1 cellular context compared by ENCODE assay signal in the genomic region with DNA sequence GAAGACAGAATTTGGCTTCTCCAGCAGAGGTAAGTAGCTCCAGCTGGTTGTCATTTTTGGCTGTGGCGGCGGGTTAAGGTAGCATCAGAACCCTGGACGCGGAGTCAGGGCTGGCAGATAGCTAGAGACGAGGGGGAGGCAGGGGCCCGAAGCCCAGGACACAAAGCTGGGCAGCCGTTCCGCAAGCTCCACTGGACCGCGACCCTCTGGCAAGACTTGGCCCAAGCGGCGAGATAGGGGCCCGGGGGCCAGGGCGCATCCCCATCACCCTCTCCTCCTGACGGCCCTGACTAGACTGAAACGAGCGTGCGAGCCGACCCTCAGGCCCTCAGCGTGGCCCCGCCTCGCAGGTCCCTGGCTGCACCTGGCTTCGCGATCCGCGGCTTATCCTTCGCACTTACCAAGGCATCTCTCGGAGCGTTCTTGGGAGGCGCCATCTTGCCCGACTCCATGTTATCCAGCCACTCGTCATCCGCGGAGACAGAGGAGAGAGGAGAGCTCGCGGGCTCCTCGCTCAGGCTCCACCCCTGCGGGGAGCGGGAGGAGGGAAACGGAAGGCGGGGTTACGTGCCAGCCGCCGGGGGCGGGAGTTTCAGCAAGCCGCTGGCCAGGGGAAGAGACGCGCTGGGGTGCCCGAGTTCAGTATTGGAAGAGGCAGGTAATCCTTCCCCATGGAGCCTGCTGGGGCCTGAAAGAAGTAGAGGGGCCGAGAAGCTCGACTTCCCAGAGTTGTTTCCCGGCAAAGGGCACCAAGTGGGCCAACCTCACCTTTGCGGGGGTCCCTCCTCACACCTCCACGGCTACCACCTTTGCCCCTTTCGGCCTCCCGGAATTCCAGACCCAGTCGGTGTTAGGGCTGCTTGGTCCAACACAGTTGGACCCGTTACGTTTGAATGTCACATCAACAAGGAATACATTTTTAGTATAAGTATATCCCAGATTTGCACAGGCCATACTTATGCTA.
TF ChIP-seq lines count a peak whose summit lies in the region.

A gene with protein sequence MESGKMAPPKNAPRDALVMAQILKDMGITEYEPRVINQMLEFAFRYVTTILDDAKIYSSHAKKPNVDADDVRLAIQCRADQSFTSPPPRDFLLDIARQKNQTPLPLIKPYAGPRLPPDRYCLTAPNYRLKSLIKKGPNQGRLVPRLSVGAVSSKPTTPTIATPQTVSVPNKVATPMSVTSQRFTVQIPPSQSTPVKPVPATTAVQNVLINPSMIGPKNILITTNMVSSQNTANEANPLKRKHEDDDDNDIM (minus strand): TSS at position 491 of the 964 bp plus-strand sequence. CDS start 39 bp downstream, at position 452.

TF ChIP-seq in HEK293, 187 proteins besides CTCF, POLR2A, EP300 and RAD21 (continued from another document and continues in another):
- TF ChIP-seq ZNF626 (tag by site-specific recombination; IDR thresholded peaks at IDR 0.05) (no peak), KLF16 (tag by site-specific recombination; IDR thresholded peaks at IDR 0.05) (no peak), ZIC2 (tag by site-specific recombination; IDR thresholded peaks at IDR 0.05) (peak; percentile 33), ZNF214 (tag by site-specific recombination; IDR thresholded peaks at IDR 0.05; ENCODE audit: borderline replicate concordance) (no peak), ZXDB (tag by site-specific recombination; IDR thresholded peaks at IDR 0.05) (peak; percentile 53; the same call in 1 of the 2 replicates), ZNF184 (tag by site-specific recombination; IDR thresholded peaks at IDR 0.05) (no peak), YY1 (tag by site-specific recombination; IDR thresholded peaks at IDR 0.05) (peak; percentile 84), ZBTB26 (tag by site-specific recombination; optimal IDR thresholded peaks at IDR 0.05) (peak; percentile 50), ZNF292 (tag by site-specific recombination; IDR thresholded peaks at IDR 0.05; ENCODE audit: borderline replicate concordance, low read depth) (no peak), BCL11B (tag by site-specific recombination; IDR thresholded peaks at IDR 0.05; ENCODE audit: low read depth) (no peak), PRDM1 (tag by site-specific recombination; IDR thresholded peaks at IDR 0.05) (no peak), ZNF416 (tag by site-specific recombination; IDR thresholded peaks at IDR 0.05) (no peak), ZNF2 (tag by site-specific recombination; IDR thresholded peaks at IDR 0.05) (peak; percentile 44; the same call in 1 of the 2 replicates), GFI1B (tag by site-specific recombination; IDR thresholded peaks at IDR 0.05) (no peak), ZBTB8A (tag by site-specific recombination; IDR thresholded peaks at IDR 0.05) (0 out of 2 replicates have a peak, but pooled peaks have one; percentile 14), SP7 (tag by site-specific recombination; IDR thresholded peaks at IDR 0.05) (peak; percentile 34; the same call in 1 of the 2 replicates), SCRT1 (tag by site-specific recombination; IDR thresholded peaks at IDR 0.05; ENCODE audit: borderline replicate concordance) (no peak), ZNF629 (tag by site-specific recombination; IDR thresholded peaks at IDR 0.05) (0 out of 2 replicates have a peak, but pooled peaks have one; percentile 38), SP2 (tag by site-specific recombination; IDR thresholded peaks at IDR 0.05) (peak; percentile 82), REST (tag by site-specific recombination; IDR thresholded peaks at IDR 0.05) (no peak), ZNF610 (tag by site-specific recombination; IDR thresholded peaks at IDR 0.05; ENCODE audit: borderline replicate concordance) (peak; percentile 61; the same call in 1 of the 2 replicates), KLF8 (tag by site-specific recombination; IDR thresholded peaks at IDR 0.05) (no peak; the same call in 1 of the 2 replicates), ZEB2 (tag by site-specific recombination; IDR thresholded peaks at IDR 0.05) (peak; percentile 44; the same call in 1 of the 2 replicates), GLIS2 (tag by site-specific recombination; IDR thresholded peaks at IDR 0.05) (peak; percentile 55; the same call in 1 of the 2 replicates), ZNF843 (tag by site-specific recombination; IDR thresholded peaks at IDR 0.05) (peak; percentile 19; the same call in 1 of the 2 replicates), ZFHX2 (tag by site-specific recombination; conservative IDR thresholded peaks at IDR 0.05) (no peak), ZNF140 (tag by site-specific recombination; IDR thresholded peaks at IDR 0.05) (no peak), ZBTB17 (tag by site-specific recombination; IDR thresholded peaks at IDR 0.05) (peak; percentile 86), ZNF223 (tag by site-specific recombination; IDR thresholded peaks at IDR 0.05) (no peak), ZNF544 (tag by site-specific recombination; IDR thresholded peaks at IDR 0.05) (no peak), IKZF3 (tag by site-specific recombination; IDR thresholded peaks at IDR 0.05) (peak; percentile 40; the same call in 1 of the 2 replicates), ZNF239 (tag by site-specific recombination; IDR thresholded peaks at IDR 0.05) (0 out of 2 replicates have a peak, but pooled peaks have one; percentile 50), ZSCAN30 (tag by site-specific recombination; IDR thresholded peaks at IDR 0.05) (no peak), REPIN1 (tag by site-specific recombination; IDR thresholded peaks at IDR 0.05; ENCODE audit: low read depth) (no peak)
- TF ChIP-seq, protein P1, sequence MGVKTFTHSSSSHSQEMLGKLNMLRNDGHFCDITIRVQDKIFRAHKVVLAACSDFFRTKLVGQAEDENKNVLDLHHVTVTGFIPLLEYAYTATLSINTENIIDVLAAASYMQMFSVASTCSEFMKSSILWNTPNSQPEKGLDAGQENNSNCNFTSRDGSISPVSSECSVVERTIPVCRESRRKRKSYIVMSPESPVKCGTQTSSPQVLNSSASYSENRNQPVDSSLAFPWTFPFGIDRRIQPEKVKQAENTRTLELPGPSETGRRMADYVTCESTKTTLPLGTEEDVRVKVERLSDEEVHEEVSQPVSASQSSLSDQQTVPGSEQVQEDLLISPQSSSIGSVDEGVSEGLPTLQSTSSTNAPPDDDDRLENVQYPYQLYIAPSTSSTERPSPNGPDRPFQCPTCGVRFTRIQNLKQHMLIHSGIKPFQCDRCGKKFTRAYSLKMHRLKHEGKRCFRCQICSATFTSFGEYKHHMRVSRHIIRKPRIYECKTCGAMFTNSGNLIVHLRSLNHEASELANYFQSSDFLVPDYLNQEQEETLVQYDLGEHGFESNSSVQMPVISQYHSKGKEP (tag by site-specific recombination; IDR thresholded peaks at IDR 0.05): no peak
- TF ChIP-seq, protein P2, sequence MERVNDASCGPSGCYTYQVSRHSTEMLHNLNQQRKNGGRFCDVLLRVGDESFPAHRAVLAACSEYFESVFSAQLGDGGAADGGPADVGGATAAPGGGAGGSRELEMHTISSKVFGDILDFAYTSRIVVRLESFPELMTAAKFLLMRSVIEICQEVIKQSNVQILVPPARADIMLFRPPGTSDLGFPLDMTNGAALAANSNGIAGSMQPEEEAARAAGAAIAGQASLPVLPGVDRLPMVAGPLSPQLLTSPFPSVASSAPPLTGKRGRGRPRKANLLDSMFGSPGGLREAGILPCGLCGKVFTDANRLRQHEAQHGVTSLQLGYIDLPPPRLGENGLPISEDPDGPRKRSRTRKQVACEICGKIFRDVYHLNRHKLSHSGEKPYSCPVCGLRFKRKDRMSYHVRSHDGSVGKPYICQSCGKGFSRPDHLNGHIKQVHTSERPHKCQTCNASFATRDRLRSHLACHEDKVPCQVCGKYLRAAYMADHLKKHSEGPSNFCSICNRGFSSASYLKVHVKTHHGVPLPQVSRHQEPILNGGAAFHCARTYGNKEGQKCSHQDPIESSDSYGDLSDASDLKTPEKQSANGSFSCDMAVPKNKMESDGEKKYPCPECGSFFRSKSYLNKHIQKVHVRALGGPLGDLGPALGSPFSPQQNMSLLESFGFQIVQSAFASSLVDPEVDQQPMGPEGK (tag by site-specific recombination; IDR thresholded peaks at IDR 0.05): peak; percentile 69
- TF ChIP-seq, protein P3, sequence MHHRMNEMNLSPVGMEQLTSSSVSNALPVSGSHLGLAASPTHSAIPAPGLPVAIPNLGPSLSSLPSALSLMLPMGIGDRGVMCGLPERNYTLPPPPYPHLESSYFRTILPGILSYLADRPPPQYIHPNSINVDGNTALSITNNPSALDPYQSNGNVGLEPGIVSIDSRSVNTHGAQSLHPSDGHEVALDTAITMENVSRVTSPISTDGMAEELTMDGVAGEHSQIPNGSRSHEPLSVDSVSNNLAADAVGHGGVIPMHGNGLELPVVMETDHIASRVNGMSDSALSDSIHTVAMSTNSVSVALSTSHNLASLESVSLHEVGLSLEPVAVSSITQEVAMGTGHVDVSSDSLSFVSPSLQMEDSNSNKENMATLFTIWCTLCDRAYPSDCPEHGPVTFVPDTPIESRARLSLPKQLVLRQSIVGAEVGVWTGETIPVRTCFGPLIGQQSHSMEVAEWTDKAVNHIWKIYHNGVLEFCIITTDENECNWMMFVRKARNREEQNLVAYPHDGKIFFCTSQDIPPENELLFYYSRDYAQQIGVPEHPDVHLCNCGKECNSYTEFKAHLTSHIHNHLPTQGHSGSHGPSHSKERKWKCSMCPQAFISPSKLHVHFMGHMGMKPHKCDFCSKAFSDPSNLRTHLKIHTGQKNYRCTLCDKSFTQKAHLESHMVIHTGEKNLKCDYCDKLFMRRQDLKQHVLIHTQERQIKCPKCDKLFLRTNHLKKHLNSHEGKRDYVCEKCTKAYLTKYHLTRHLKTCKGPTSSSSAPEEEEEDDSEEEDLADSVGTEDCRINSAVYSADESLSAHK (tag by site-specific recombination; IDR thresholded peaks at IDR 0.05): no peak
- TF ChIP-seq, protein P4, sequence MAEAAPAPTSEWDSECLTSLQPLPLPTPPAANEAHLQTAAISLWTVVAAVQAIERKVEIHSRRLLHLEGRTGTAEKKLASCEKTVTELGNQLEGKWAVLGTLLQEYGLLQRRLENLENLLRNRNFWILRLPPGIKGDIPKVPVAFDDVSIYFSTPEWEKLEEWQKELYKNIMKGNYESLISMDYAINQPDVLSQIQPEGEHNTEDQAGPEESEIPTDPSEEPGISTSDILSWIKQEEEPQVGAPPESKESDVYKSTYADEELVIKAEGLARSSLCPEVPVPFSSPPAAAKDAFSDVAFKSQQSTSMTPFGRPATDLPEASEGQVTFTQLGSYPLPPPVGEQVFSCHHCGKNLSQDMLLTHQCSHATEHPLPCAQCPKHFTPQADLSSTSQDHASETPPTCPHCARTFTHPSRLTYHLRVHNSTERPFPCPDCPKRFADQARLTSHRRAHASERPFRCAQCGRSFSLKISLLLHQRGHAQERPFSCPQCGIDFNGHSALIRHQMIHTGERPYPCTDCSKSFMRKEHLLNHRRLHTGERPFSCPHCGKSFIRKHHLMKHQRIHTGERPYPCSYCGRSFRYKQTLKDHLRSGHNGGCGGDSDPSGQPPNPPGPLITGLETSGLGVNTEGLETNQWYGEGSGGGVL (tag by site-specific recombination; IDR thresholded peaks at IDR 0.05): no peak
- TF ChIP-seq, protein P5, sequence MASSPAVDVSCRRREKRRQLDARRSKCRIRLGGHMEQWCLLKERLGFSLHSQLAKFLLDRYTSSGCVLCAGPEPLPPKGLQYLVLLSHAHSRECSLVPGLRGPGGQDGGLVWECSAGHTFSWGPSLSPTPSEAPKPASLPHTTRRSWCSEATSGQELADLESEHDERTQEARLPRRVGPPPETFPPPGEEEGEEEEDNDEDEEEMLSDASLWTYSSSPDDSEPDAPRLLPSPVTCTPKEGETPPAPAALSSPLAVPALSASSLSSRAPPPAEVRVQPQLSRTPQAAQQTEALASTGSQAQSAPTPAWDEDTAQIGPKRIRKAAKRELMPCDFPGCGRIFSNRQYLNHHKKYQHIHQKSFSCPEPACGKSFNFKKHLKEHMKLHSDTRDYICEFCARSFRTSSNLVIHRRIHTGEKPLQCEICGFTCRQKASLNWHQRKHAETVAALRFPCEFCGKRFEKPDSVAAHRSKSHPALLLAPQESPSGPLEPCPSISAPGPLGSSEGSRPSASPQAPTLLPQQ (tag by site-specific recombination; IDR thresholded peaks at IDR 0.05): 0 out of 2 replicates have a peak, but pooled peaks have one; percentile 27
- TF ChIP-seq, protein P6, sequence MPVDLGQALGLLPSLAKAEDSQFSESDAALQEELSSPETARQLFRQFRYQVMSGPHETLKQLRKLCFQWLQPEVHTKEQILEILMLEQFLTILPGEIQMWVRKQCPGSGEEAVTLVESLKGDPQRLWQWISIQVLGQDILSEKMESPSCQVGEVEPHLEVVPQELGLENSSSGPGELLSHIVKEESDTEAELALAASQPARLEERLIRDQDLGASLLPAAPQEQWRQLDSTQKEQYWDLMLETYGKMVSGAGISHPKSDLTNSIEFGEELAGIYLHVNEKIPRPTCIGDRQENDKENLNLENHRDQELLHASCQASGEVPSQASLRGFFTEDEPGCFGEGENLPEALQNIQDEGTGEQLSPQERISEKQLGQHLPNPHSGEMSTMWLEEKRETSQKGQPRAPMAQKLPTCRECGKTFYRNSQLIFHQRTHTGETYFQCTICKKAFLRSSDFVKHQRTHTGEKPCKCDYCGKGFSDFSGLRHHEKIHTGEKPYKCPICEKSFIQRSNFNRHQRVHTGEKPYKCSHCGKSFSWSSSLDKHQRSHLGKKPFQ (tag by site-specific recombination; IDR thresholded peaks at IDR 0.05): no peak
